ENCODE assay signal across 32 cellular contexts in the genomic region with DNA sequence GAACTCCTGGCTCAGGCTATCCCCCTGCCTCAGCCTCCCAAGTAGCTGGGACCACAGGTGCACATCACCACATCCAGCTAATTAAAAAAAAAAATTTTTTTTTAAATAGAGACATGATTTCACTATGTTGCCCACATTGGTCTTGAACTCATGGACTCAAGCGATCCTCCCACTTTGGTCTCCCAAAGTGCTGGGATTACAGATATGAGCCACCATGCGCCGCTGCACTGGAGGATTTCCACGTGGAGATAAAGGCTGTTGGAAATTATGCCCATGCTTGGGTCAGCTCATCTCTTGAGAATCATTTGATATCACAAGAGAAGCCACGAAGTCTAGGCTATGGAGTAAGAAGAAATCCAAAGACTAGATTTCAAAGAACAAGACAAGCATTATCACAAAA.
"Had no signal": no experiment of that assay in that cellular context is flagged by ENCODE, and none has a peak within 500 bp of the region (broad histone marks: within the 10 kb centered on the region; RNA-seq: fewer than 3 reads in every experiment).

No MANE protein-coding gene starts in this region.

- H3K27me3 ChIP-seq: MG63 had no signal

- H3K4me3 ChIP-seq: MG63 had no signal

- H3K27ac ChIP-seq: KMS-11 had no signal

- H3K36me3 ChIP-seq: MG63 had no signal

- H3K9me3 ChIP-seq: MG63 had no signal

- H3K9ac ChIP-seq: KMS-11 had no signal

- DNase-seq: Karpas-422, Kasumi-1, KG1, MG63, MM.1S, MV-4-11, NCI-H1048, NCI-H1092, NCI-H1092 treated with DMSO at 0.1 percent for 48 hours, NCI-H1105, NCI-H1105 treated with DMSO at 0.1 percent for 48 hours, NCI-H1417, NCI-H1417 treated with DMSO at 0.1 percent for 48 hours, NCI-H1436, NCI-H1436 treated with DMSO at 0.1 percent for 48 hours, NCI-H1694, NCI-H1694 treated with DMSO at 0.1 percent for 48 hours, NCI-H187, NCI-H187 treated with DMSO at 0.1 percent for 48 hours, NCI-H1930, NCI-H2029, NCI-H2029 treated with DMSO at 0.1 percent for 48 hours, NCI-H2081, NCI-H2081 treated with DMSO at 0.1 percent for 48 hours, NCI-H2107, NCI-H2171, NCI-H2171 treated with DMSO at 0.1 percent for 48 hours, NCI-H2227 treated with DMSO at 0.1 percent for 48 hours, NCI-H226, NCI-H446, NCI-H446 treated with DMSO at 0.1 percent for 48 hours had no signal
